In the genomic region with DNA sequence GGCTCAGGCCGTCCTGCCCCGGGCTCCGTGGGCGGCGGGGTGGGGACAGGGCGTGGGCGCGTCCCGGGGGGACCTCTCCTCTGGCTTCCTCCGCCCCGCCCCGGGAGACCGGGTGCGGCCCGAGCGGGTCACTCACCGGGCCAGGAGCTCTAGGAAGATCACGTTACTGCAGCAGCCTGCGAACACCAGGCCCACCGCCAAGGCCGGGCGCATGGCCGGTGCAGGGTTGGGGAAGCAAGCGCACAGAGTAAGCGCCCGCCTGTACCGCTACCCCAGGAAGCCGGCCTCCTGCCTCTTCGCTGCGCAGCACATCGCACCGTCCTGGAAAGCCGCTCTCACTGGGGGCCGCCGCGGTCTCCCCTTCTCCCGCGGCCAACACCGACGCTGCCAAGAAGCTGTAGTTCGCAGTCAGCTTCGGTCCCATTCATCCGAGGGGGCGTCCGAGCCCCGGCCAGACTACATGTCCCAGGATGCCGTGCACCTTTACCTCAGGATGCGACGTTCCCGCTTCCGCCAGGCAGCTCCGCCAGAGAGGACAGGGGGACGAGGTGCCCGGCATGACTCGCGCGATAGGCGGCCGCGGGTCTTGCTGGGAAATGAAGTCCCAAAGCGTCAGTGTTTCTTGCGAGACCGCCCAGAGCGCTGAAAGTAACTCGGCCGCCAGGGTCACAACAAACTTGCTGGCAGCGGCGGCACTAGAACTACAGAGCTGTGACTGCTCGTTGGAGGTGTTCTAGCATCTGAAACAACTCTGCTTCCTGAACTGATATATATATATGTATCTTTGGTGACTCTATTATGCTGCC, we compare ENCODE assay signal across 8 cellular contexts. TPM values are rescaled to one million over a fixed set of nuclear protein-coding genes. Genes with fewer than 3 reads are reported as not detected.
DNase-seq lines count a peak whose midpoint lies in the region; ATAC-seq lines count a peak whose summit lies in the region.

A gene with protein sequence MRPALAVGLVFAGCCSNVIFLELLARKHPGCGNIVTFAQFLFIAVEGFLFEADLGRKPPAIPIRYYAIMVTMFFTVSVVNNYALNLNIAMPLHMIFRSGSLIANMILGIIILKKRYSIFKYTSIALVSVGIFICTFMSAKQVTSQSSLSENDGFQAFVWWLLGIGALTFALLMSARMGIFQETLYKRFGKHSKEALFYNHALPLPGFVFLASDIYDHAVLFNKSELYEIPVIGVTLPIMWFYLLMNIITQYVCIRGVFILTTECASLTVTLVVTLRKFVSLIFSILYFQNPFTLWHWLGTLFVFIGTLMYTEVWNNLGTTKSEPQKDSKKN (minus strand): TSS at position 392 of the 806 bp plus-strand sequence. CDS start 179 bp downstream, at position 213.

- peak; percentile 56 to 98 (median 94) for DNase-seq in C1 segment of cervical spinal cord (lab: John Stamatoyannopoulos, UW)
- peak; percentile 96 for DNase-seq in NCI-H526 treated with DMSO at 0.1 percent for 48 hours (lab: John Stamatoyannopoulos, UW)
- peak; percentile 98 for DNase-seq in activated CD4-positive, alpha-beta T cell treated with anti-CD3 and anti-CD28 coated beads, Interleukin-2, amount 10 ng/mL, durations not matched to agents 24 days and 14 days
- DNase-seq in cortex of kidney (lab: John Stamatoyannopoulos, UW), result peak; percentile 83
- peak; percentile 97 to 98 for DNase-seq in left colon
- DNase-seq in stimulated activated CD4-positive, alpha-beta T cell treated with anti-CD3 and anti-CD28 coated beads, Interleukin-1b, Interleukin-23, amount 100 ng/mL, for 48 hours, result peak; percentile 97

- no peaks in the 10 kb centered on the region for H3K9me3 Mint-ChIP-seq in activated CD4-positive, alpha-beta T cell treated with anti-CD3 and anti-CD28 coated beads, Interleukin-2, amount 10 ng/mL, durations not matched to agents 24 days and 14 days

- peaks cover 5% of the 10 kb centered on the region for H3K27me3 Mint-ChIP-seq in activated CD4-positive, alpha-beta T cell treated with anti-CD3 and anti-CD28 coated beads, Interleukin-2, amount 10 ng/mL, durations not matched to agents 24 days and 14 days

- no peaks in the 10 kb centered on the region for H3K36me3 Mint-ChIP-seq in activated CD4-positive, alpha-beta T cell treated with anti-CD3 and anti-CD28 coated beads, Interleukin-2, amount 10 ng/mL, durations not matched to agents 24 days and 14 days (ENCODE audit: low read depth)

- peak; percentile 99 for ATAC-seq in GM19324 (IDR thresholded peaks at IDR 0.05; ENCODE audit: low FRiP score, unreplicated experiment)
- peak; percentile 98 for ATAC-seq in HG03469 (IDR thresholded peaks at IDR 0.05; ENCODE audit: unreplicated experiment)
- peak; percentile 97 for ATAC-seq in left colon

- intact Hi-C loops in activated CD4-positive, alpha-beta T cell treated with anti-CD3 and anti-CD28 coated beads, Interleukin-2, amount 10 ng/mL, durations not matched to agents 24 days and 14 days (cut with micrococcal nuclease), result loop anchor here (1.0 to 10.0 kb wide), 9 partner anchors 41 to 1666 kb away; a partner anchor contains a TSS
- intact Hi-C loops in left colon (cut with DNase I, micrococcal nuclease), result loop anchor here in 1 of 2 donors (10.0 kb wide), 1 partner anchor 1232 kb away; a partner anchor contains a TSS

- H3K4me1 Mint-ChIP-seq in activated CD4-positive, alpha-beta T cell treated with anti-CD3 and anti-CD28 coated beads, Interleukin-2, amount 10 ng/mL, durations not matched to agents 24 days and 14 days, result peaks cover 21% of the 10 kb centered on the region

- peak within 1 kb of the TSS; percentile 92 for H3K27ac Mint-ChIP-seq in activated CD4-positive, alpha-beta T cell treated with anti-CD3 and anti-CD28 coated beads, Interleukin-2, amount 10 ng/mL, durations not matched to agents 24 days and 14 days

- H3K4me3 Mint-ChIP-seq in activated CD4-positive, alpha-beta T cell treated with anti-CD3 and anti-CD28 coated beads, Interleukin-2, amount 10 ng/mL, durations not matched to agents 24 days and 14 days, result peak within 1 kb of the TSS; percentile 93

RNA-seq across cellular contexts. Expression of the gene that starts here (rescaled TPM):
- 23.0 and 27.6 TPM in 2 replicates for total RNA-seq in activated CD4-positive, alpha-beta T cell treated with anti-CD3 and anti-CD28 coated beads, Interleukin-2, amount 10 ng/mL, durations not matched to agents 24 days and 14 days
- total RNA-seq in left colon, result 1 to 10 TPM; 6.5 to 8.8 TPM

Comparison
In these comparisons a context has a peak if more than half of its experiments do, and no peak if none do; other contexts are left out.
1. Peak in every context shown above with its lines: DNase-seq and ATAC-seq.